Comparison of ENCODE assay signal across 16 cellular contexts in the genomic region with DNA sequence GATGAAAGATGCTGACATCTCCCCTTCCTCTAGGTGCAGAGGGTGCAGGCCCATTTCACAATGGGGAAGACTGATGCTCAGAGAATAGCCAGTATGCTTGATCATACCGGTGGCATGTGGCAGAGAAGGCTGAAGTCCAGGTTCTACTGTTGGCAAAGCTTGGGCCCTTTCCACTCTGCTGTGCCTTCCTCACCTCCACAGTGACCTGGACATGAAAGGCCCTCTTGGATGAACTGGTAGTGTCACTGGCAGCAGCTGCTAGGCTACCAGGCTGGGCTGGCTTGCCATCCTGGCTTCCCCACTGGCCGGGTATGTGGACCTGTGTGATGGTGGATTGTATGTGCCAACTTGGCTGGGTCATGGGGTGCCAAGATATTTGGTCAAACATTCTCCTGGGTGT.
A peak's percentile ranks its signal among the peaks of the same experiment; 100 is the strongest.
DNase-seq lines count a peak whose midpoint lies in the region; ATAC-seq and TF ChIP-seq lines count a peak whose summit lies in the region.
"Had no signal": no experiment of that assay in that cellular context is flagged by ENCODE, and none has a peak within 500 bp of the region (broad histone marks: within the 10 kb centered on the region; RNA-seq: fewer than 3 reads in every experiment).

No MANE protein-coding gene starts in this region.

- peaks cover 16% of the 10 kb centered on the region for H3K4me1 Mint-ChIP-seq in activated CD8-positive, alpha-beta T cell treated with anti-CD3 and anti-CD28 coated beads for 36 hours (ENCODE audit: low read depth)
- peaks cover 58% of the 10 kb centered on the region for H3K4me1 Mint-ChIP-seq in activated CD8-positive, alpha-beta T cell treated with anti-CD3 and anti-CD28 coated beads, Interleukin-2, amount 10 ng/mL, durations not matched to agents 7 days and 5 days (ENCODE audit: low read depth)
- no peaks in the 10 kb centered on the region for H3K4me1 Mint-ChIP-seq in central memory CD8-positive, alpha-beta T cell

- no peak overlapping the region for H3K4me3 Mint-ChIP-seq in activated CD8-positive, alpha-beta T cell treated with anti-CD3 and anti-CD28 coated beads for 36 hours
- no peak overlapping the region for H3K4me3 Mint-ChIP-seq in activated CD8-positive, alpha-beta T cell treated with anti-CD3 and anti-CD28 coated beads, Interleukin-2, amount 10 ng/mL, durations not matched to agents 7 days and 5 days
- H3K4me3 Mint-ChIP-seq in central memory CD8-positive, alpha-beta T cell: no peak overlapping the region
- H3K4me3 Mint-ChIP-seq: CD14-positive monocyte; CD8-positive, alpha-beta T cell; HFFc6 had no signal

- no peak for DNase-seq in activated CD8-positive, alpha-beta T cell treated with anti-CD3 and anti-CD28 coated beads for 36 hours
- no peak for DNase-seq in activated CD8-positive, alpha-beta T cell treated with anti-CD3 and anti-CD28 coated beads, Interleukin-2, amount 10 ng/mL, durations not matched to agents 7 days and 5 days
- no peak for DNase-seq in central memory CD8-positive, alpha-beta T cell (ENCODE audit: low spot score in 2 of 2)
- DNase-seq in NCI-H2227 treated with DMSO at 0.1 percent for 48 hours (lab: John Stamatoyannopoulos, UW): no peak
- no peak for DNase-seq in stimulated activated CD4-positive, alpha-beta T cell treated with anti-CD3 and anti-CD28 coated beads, Interleukin-15, amount 100 ng/mL, for 24 hours
- DNase-seq: CD8-positive, alpha-beta T cell; COR-L47; DMS153; DMS79 treated with DMSO at 0.1 percent for 48 hours; EL; HCEC 1CT; HFFc6 had no signal

- no peaks in the 10 kb centered on the region for H3K36me3 Mint-ChIP-seq in activated CD8-positive, alpha-beta T cell treated with anti-CD3 and anti-CD28 coated beads for 36 hours (ENCODE audit: low read depth)
- H3K36me3 Mint-ChIP-seq in activated CD8-positive, alpha-beta T cell treated with anti-CD3 and anti-CD28 coated beads, Interleukin-2, amount 10 ng/mL, durations not matched to agents 7 days and 5 days (ENCODE audit: low read depth): peaks cover 2% of the 10 kb centered on the region
- H3K36me3 Mint-ChIP-seq in central memory CD8-positive, alpha-beta T cell (ENCODE audit: insufficient read depth): no peaks in the 10 kb centered on the region
- H3K36me3 Mint-ChIP-seq: CD14-positive monocyte; CD8-positive, alpha-beta T cell had no signal

- no peaks in the 10 kb centered on the region for H3K27me3 ChIP-seq in neutrophil

- H3K9me3 Mint-ChIP-seq in activated CD8-positive, alpha-beta T cell treated with anti-CD3 and anti-CD28 coated beads for 36 hours: no peaks in the 10 kb centered on the region
- no peaks in the 10 kb centered on the region for H3K9me3 Mint-ChIP-seq in activated CD8-positive, alpha-beta T cell treated with anti-CD3 and anti-CD28 coated beads, Interleukin-2, amount 10 ng/mL, durations not matched to agents 7 days and 5 days (ENCODE audit: insufficient read depth)
- no peaks in the 10 kb centered on the region for H3K9me3 Mint-ChIP-seq in central memory CD8-positive, alpha-beta T cell
- H3K9me3 Mint-ChIP-seq: CD14-positive monocyte; CD8-positive, alpha-beta T cell had no signal

- no peaks in the 10 kb centered on the region for H3K36me3 ChIP-seq in neutrophil

- TF ChIP-seq CTCF in activated CD8-positive, alpha-beta T cell treated with anti-CD3 and anti-CD28 coated beads for 36 hours (IDR thresholded peaks at IDR 0.05): no peak
- no peak for TF ChIP-seq CTCF in neutrophil (IDR thresholded peaks at IDR 0.05)

- no peak for ATAC-seq in activated CD8-positive, alpha-beta T cell treated with anti-CD3 and anti-CD28 coated beads for 36 hours
- ATAC-seq in activated CD8-positive, alpha-beta T cell treated with anti-CD3 and anti-CD28 coated beads, Interleukin-2, amount 10 ng/mL, durations not matched to agents 7 days and 5 days: no peak
- no peak for ATAC-seq in central memory CD8-positive, alpha-beta T cell (replicated peaks; ENCODE audit: extremely low read depth, poor library complexity, severe bottlenecking)
- no peak for ATAC-seq in GM21619 (IDR thresholded peaks at IDR 0.05; ENCODE audit: unreplicated experiment)
- ATAC-seq: CD8-positive, alpha-beta T cell had no signal

- peaks cover 15 to 17% of the 10 kb centered on the region in 2 experiments for H3K4me1 ChIP-seq in neutrophil (ENCODE audit: control insufficient read depth in 1 of 2, insufficient read depth in 1 of 2, low read depth in 1 of 2, low read length in 1 of 2)

- intact Hi-C loops in activated CD8-positive, alpha-beta T cell treated with anti-CD3 and anti-CD28 coated beads for 36 hours (cut with micrococcal nuclease): no loop called here

- peaks cover 1% of the 10 kb centered on the region for H3K27me3 Mint-ChIP-seq in activated CD8-positive, alpha-beta T cell treated with anti-CD3 and anti-CD28 coated beads for 36 hours
- H3K27me3 Mint-ChIP-seq in activated CD8-positive, alpha-beta T cell treated with anti-CD3 and anti-CD28 coated beads, Interleukin-2, amount 10 ng/mL, durations not matched to agents 7 days and 5 days (ENCODE audit: low read depth): no peaks in the 10 kb centered on the region
- H3K27me3 Mint-ChIP-seq in central memory CD8-positive, alpha-beta T cell: peaks cover 16% of the 10 kb centered on the region

- H3K27ac Mint-ChIP-seq in activated CD8-positive, alpha-beta T cell treated with anti-CD3 and anti-CD28 coated beads for 36 hours: peak overlapping the region; percentile 27
- H3K27ac Mint-ChIP-seq in activated CD8-positive, alpha-beta T cell treated with anti-CD3 and anti-CD28 coated beads, Interleukin-2, amount 10 ng/mL, durations not matched to agents 7 days and 5 days: no peak overlapping the region
- peak overlapping the region; percentile 34 for H3K27ac Mint-ChIP-seq in central memory CD8-positive, alpha-beta T cell (ENCODE audit: low read depth)
- H3K27ac Mint-ChIP-seq: CD14-positive monocyte; CD8-positive, alpha-beta T cell; HFFc6 had no signal

- H3K9me3 ChIP-seq in neutrophil: no peaks in the 10 kb centered on the region

- CTCF ChIA-PET in activated CD8-positive, alpha-beta T cell treated with anti-CD3 and anti-CD28 coated beads for 36 hours (lab: Charles Lee): interaction anchor here (2.7 kb wide), 1 partner anchor 93 kb away, joined by 12 read pairs; no protein-coding TSS in a partner anchor
- CTCF ChIA-PET in activated CD8-positive, alpha-beta T cell treated with anti-CD3 and anti-CD28 coated beads, Interleukin-2, amount 10 ng/mL, durations not matched to agents 7 days and 5 days (lab: Charles Lee): interaction anchor here (1.6 to 1.7 kb wide), 2 partner anchors 94 to 222 kb away, joined by 4 to 5 read pairs; no protein-coding TSS in a partner anchor

- H3K27ac ChIP-seq in neutrophil: peak overlapping the region; percentile 5
- H3K27ac ChIP-seq: 22Rv1 had no signal

- POLR2A ChIA-PET in activated CD8-positive, alpha-beta T cell treated with anti-CD3 and anti-CD28 coated beads for 36 hours (lab: Charles Lee): interaction anchor here (1.1 to 1.5 kb wide), 2 partner anchors 29 to 42 kb away, joined by 3 to 4 read pairs; no protein-coding TSS in a partner anchor
- POLR2A ChIA-PET in activated CD8-positive, alpha-beta T cell treated with anti-CD3 and anti-CD28 coated beads, Interleukin-2, amount 10 ng/mL, durations not matched to agents 7 days and 5 days (lab: Charles Lee): interaction anchor here (0.9 to 2.2 kb wide), 2 partner anchors 46 to 47 kb away, joined by 3 to 8 read pairs; no protein-coding TSS in a partner anchor

- H3K4me3 ChIP-seq in neutrophil (ENCODE audit: low read depth in 1 of 2, low read length in 1 of 2): no peak overlapping the region
